In genomic region chr17:63774141-63774981, GRCh38 we compare ENCODE assay signal across 2 cellular contexts.
TF ChIP-seq lines count a peak whose summit lies in the region.

Gene DDX42, plus strand, starts transcription at chr17:63774170. Its CDS starts 12,880 bp downstream, at chr17:63787050.

TF ChIP-seq in GM23338, 12 proteins besides CTCF, POLR2A, EP300 and RAD21 (continued from another document):
- TF ChIP-seq ZNF331 (CRISPR knock-in tag; IDR thresholded peaks at IDR 0.05; ENCODE audit: low read depth) (no peak), EZH2 (IDR thresholded peaks at IDR 0.05; ENCODE audit: low read depth, unreplicated experiment) (no peak)
TF ChIP-seq in GM23338: peak in this region for 1.

TF ChIP-seq in endothelial cell of umbilical vein, 7 proteins besides CTCF, POLR2A, EP300 and RAD21 (continued from another document):
- TF ChIP-seq POLR2AphosphoS5 (IDR thresholded peaks at IDR 0.05; ENCODE audit: insufficient read depth, low read depth, low read length) (no peak), MYC (IDR thresholded peaks at IDR 0.05; ENCODE audit: low read depth, low read length) (no peak), MAX (IDR thresholded peaks at IDR 0.05; ENCODE audit: insufficient read depth, insufficient read length) (no peak), GATA2 (IDR thresholded peaks at IDR 0.05; ENCODE audit: insufficient read depth, insufficient read length, low read depth, low read length) (no peak), EZH2 (IDR thresholded peaks at IDR 0.05; ENCODE audit: borderline replicate concordance, low read depth, low read length, severe bottlenecking) (no peak)
TF ChIP-seq in endothelial cell of umbilical vein: peak in this region for 0.
